In genomic region chr2:183984871-183985270, GRCh38 we compare ENCODE assay signal across 31 cellular contexts.
"Had no signal": no experiment of that assay in that cellular context is flagged by ENCODE, and none has a peak within 500 bp of the region (broad histone marks: within the 10 kb centered on the region; RNA-seq: fewer than 3 reads in every experiment).

No MANE protein-coding gene starts in this region.

- H3K9me3 ChIP-seq: adrenal gland, ascending aorta, body of pancreas had no signal

- H3K4me3 ChIP-seq: adrenal gland, ascending aorta, body of pancreas, breast epithelium, cardiac muscle cell had no signal

- ATAC-seq: activated naive CD4-positive, alpha-beta T cell treated with anti-CD3 and anti-CD28 coated beads, Interleukin-2, amount 50 U/mL, for 72 hours; activated naive CD8-positive, alpha-beta T cell treated with anti-CD3 and anti-CD28 coated beads, Interleukin-2, amount 50 U/mL, for 24 hours; activated T-cell treated with anti-CD3 and anti-CD28 coated beads, Interleukin-2, amount 50 U/mL, for 4 hours; activated T-cell treated with anti-CD3 and anti-CD28 coated beads, Interleukin-2, amount 50 U/mL, for 72 hours; activated T-helper 17 cell treated with anti-CD3 and anti-CD28 coated beads, Interleukin-2, amount 50 U/mL, for 72 hours; body of pancreas had no signal

- H3K36me3 ChIP-seq: adrenal gland, ascending aorta, brain microvascular endothelial cell, breast epithelium, cardiac muscle cell had no signal

- DNase-seq: activated effector memory CD4-positive, alpha-beta T cell treated with Interleukin-2 at 50 U/mL for 16 hours; activated gamma-delta T cell; activated gamma-delta T cell treated with Interleukin-2 at 50 U/mL for 16 hours; activated naive CD4-positive, alpha-beta T cell; activated naive CD4-positive, alpha-beta T cell treated with anti-CD3 and anti-CD28 coated beads for 36 hours; activated naive CD4-positive, alpha-beta T cell treated with anti-CD3 and anti-CD28 coated beads, Interleukin-2, amount 10 ng/mL, durations not matched to agents 7 days and 5 days; activated naive CD4-positive, alpha-beta T cell treated with anti-CD3 and anti-CD28 coated beads, Interleukin-2, amount 50 U/mL, for 16 hours; activated naive CD4-positive, alpha-beta T cell treated with Interleukin-2 at 50 U/mL for 16 hours; activated naive CD8-positive, alpha-beta T cell treated with anti-CD3 and anti-CD28 coated beads for 36 hours; activated naive CD8-positive, alpha-beta T cell treated with anti-CD3 and anti-CD28 coated beads, Interleukin-2, amount 10 ng/mL, durations not matched to agents 7 days and 5 days; activated naive CD8-positive, alpha-beta T cell treated with anti-CD3 and anti-CD28 coated beads, Interleukin-2, amount 50 U/mL, for 24 hours; activated T-cell treated with anti-CD3 and anti-CD28 coated beads, Interleukin-2, amount 50 U/mL, for 1 hour; activated T-cell treated with anti-CD3 and anti-CD28 coated beads, Interleukin-2, amount 50 U/mL, for 24 hours; activated T-cell treated with anti-CD3 and anti-CD28 coated beads, Interleukin-2, amount 50 U/mL, for 4 hours; activated T-cell treated with anti-CD3 and anti-CD28 coated beads, Interleukin-2, amount 50 U/mL, for 48 hours; activated T-cell treated with anti-CD3 and anti-CD28 coated beads, Interleukin-2, amount 50 U/mL, for 72 hours; adrenal gland; amniotic stem cell; amygdala; anterior cingulate cortex; aorta; body of pancreas; brain microvascular endothelial cell; caudate nucleus; central memory CD4-positive, alpha-beta T cell; cerebellar nuclear complex had no signal

- H3K4me1 ChIP-seq: adrenal gland, ascending aorta, body of pancreas, breast epithelium had no signal
